In genomic region chr3:58652624-58653023, GRCh38 we compare ENCODE assay signal across 7 cellular contexts. TPM values are rescaled to one million over a fixed set of nuclear protein-coding genes. Genes with fewer than 3 reads are reported as not detected.
"Had no signal": no experiment of that assay in that cellular context is flagged by ENCODE, and none has a peak within 500 bp of the region (broad histone marks: within the 10 kb centered on the region; RNA-seq: fewer than 3 reads in every experiment).

No MANE protein-coding gene starts in this region.

- DNase-seq: H9, KBM-7 had no signal

- H3K4me2 ChIP-seq: GM23338, KMS-11 had no signal

- H3K4me3 ChIP-seq: GM23338 had no signal

- H3K4me1 Mint-ChIP-seq: GM23338, H9 had no signal

- ATAC-seq: GM23338, HCT116 had no signal

- FAIRE-seq: H1, H54 had no signal

- H3K27ac Mint-ChIP-seq: GM23338, H9 had no signal

- H3K9ac ChIP-seq: KMS-11 had no signal

- H3K4me3 Mint-ChIP-seq: GM23338, H9 had no signal

- H3K27ac ChIP-seq: KMS-11 had no signal

- H2AFZ ChIP-seq: GM23338 had no signal

RNA-seq across cellular contexts. Expression of gene FAM3D, which starts 13.9 kb away (rescaled TPM):
- total RNA-seq: GM23338, H1, H9 had no signal
- polyA plus RNA-seq: H1 had no signal
